In the genomic region with DNA sequence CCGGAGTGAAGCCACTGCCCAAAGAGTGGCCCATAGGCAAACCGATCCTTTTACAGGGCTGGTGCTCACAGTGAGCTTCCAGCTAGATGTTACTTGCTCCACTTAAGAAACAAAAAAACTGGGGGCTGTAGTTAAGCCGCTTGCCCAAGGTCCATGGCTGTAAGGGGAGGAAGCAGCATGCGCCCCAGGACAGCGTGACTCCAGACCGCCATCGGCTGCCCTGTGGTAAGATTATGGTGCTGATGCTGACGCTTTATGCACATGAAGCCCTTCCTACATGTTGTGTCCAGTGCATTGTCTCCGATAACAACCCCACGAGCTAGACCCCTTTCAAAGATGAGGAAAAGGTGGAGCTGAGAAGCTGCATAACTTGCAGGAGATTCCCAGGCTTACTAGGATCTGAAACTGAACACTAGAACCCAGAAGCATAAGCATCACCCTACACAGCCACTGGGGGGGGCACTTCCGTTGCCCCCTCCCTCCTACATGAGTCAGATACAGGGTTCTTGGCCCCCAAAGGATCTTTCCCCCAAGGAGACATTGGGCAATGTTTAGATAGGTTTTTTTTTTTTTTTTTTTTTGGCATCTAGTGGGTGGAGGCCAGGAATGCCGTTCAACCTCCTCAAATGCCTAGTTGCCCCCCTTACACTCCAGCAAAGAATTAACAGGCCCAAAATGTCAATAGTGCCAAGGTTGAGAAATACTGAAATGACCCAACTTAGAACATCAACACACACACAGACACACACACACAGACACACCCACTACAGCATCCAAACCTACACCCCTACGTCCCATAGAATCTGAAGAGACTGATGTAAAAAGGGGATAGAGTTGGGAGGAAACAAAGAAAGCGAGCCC, we compare ENCODE assay signal across 1 cellular context.
TF ChIP-seq lines count a peak whose summit lies in the region.

No MANE protein-coding gene starts in this region.

TF ChIP-seq in H1, 55 proteins besides CTCF, POLR2A, EP300 and RAD21:
- TF ChIP-seq CEBPB (IDR thresholded peaks at IDR 0.05; ENCODE audit: low read depth, low read length): no peak
- TF ChIP-seq KDM1A (IDR thresholded peaks at IDR 0.05; ENCODE audit: borderline replicate concordance, low read length): peak; percentile 66; the same call in 1 of the 2 replicates
